In genomic region chr1:234584926-234585325, GRCh38 we compare ENCODE assay signal across 10 cellular contexts. TPM values are rescaled to one million over a fixed set of nuclear protein-coding genes. Genes with fewer than 3 reads are reported as not detected.
DNase-seq lines count a peak whose midpoint lies in the region; ATAC-seq and TF ChIP-seq lines count a peak whose summit lies in the region.
"Had no signal": no experiment of that assay in that cellular context is flagged by ENCODE, and none has a peak within 500 bp of the region (broad histone marks: within the 10 kb centered on the region; RNA-seq: fewer than 3 reads in every experiment).

No MANE protein-coding gene starts in this region.

- no peaks in the 10 kb centered on the region for H3K36me3 ChIP-seq in GM23248 (ENCODE audit: low read depth)

- peaks cover 31% of the 10 kb centered on the region for H3K4me1 ChIP-seq in GM23248 (ENCODE audit: insufficient read depth)
- peaks cover 23% of the 10 kb centered on the region for H3K4me1 ChIP-seq in foreskin keratinocyte

- H3K9me2 ChIP-seq in GM23248 (ENCODE audit: insufficient read depth) = no peaks in the 10 kb centered on the region

- H3K9me3 ChIP-seq in GM23248 (ENCODE audit: low read depth) = no peaks in the 10 kb centered on the region

- H3K27ac ChIP-seq in GM23248 (peak overlapping the region; percentile 90), foreskin keratinocyte (no peak overlapping the region)

- H3K79me2 ChIP-seq in GM23248 (ENCODE audit: insufficient read depth) = no peaks in the 10 kb centered on the region

- H4K20me1 ChIP-seq in GM23248 (ENCODE audit: insufficient read depth) = no peaks in the 10 kb centered on the region

- H3K27me3 ChIP-seq in GM23248 (replicated peaks; ENCODE audit: insufficient read depth) = no peaks in the 10 kb centered on the region
- no peaks in the 10 kb centered on the region for H3K27me3 ChIP-seq in foreskin keratinocyte

- TF ChIP-seq CTCF in GM13976 (IDR thresholded peaks at IDR 0.05; ENCODE audit: borderline replicate concordance, control extremely low read depth, extremely low read depth, insufficient read depth, missing control alignments) = no peak
- no peak for TF ChIP-seq CTCF in foreskin keratinocyte (conservative IDR thresholded peaks at IDR 0.05)

- in situ Hi-C loops in GM23248 (cut with MboI) (no loop called here), GM13976 (cut with MboI; ENCODE audit: low sequenced_read_pairs, unreplicated experiment) (no loop called here)

- DNase-seq in GM23248 (peak; percentile 58), NCI-H510A (lab: John Stamatoyannopoulos, UW) (peak; percentile 20), dermis blood vessel endothelial cell (peak; percentile 20), pons (ENCODE audit: low spot score) (peak; percentile 42), COLO829 (ENCODE audit: low spot score) (no peak), GM13976 (ENCODE audit: low spot score) (no peak), foreskin keratinocyte (no peak)
- no peak for DNase-seq in stimulated activated CD4-positive, alpha-beta T cell treated with anti-CD3 and anti-CD28 coated beads, Interleukin-4, amount 100 ng/mL, for 24 hours
- DNase-seq: activated T-cell treated with anti-CD3 and anti-CD28 coated beads, Interleukin-2, amount 50 U/mL, for 24 hours; NCI-H1930 had no signal

- WGBS in GM23248 (ENCODE audit: low coverage in 1 of 2, low lambda C conversion rate in 2 of 2, missing lambda C conversion rate in 2 of 2), 2 experiments = 20 to 36% methylated on average over 4 of the region's 4 CpGs

- peak overlapping the region; percentile 45; the same call in 1 of the 2 replicates for H2AFZ ChIP-seq in GM23248

- 0 out of 2 replicates have a peak overlapping the region, but pooled peaks have one; percentile 22 for H3K4me3 ChIP-seq in GM23248

- H3F3A ChIP-seq in GM23248 (ENCODE audit: insufficient read depth) = peaks cover 28% of the 10 kb centered on the region

- no peak for ATAC-seq in foreskin keratinocyte

- peak overlapping the region; percentile 63 for H3K9ac ChIP-seq in GM23248

- peak overlapping the region; percentile 60 for H3K4me2 ChIP-seq in GM23248 (ENCODE audit: unreplicated experiment)

RNA-seq across cellular contexts. Expression of gene IRF2BP2, which starts 25.1 kb away (rescaled TPM):
- total RNA-seq in GM23248 (2014; rRNA removed; shearing (Covaris generic)) = 60.7 and 69.3 TPM in 2 replicates
- polyA plus RNA-seq in GM23248 (2016; fragmentation: Nextera tagmentation; extraction: Ambion mirVana) (12.9 and 13.0 TPM in 2 replicates), foreskin keratinocyte (42.9 and 52.8 TPM in 2 replicates)
- total RNA-seq in dermis blood vessel endothelial cell (104 and 115 TPM in 2 replicates), foreskin keratinocyte (103 and 108 TPM in 2 replicates)

Comparison
In these comparisons a context has a peak if more than half of its experiments do, and no peak if none do; other contexts are left out.
1. DNase-seq: peak in GM23248 (single experiment), NCI-H510A (single experiment), dermis blood vessel endothelial cell (single experiment) and pons (single experiment); none in stimulated activated CD4-positive, alpha-beta T cell treated with anti-CD3 and anti-CD28 coated beads, Interleukin-4, amount 100 ng/mL, for 24 hours (single experiment), COLO829 (single experiment), GM13976 (single experiment) and foreskin keratinocyte (0 of 2).